Comparison of ENCODE assay signal across 19 cellular contexts in the genomic region with DNA sequence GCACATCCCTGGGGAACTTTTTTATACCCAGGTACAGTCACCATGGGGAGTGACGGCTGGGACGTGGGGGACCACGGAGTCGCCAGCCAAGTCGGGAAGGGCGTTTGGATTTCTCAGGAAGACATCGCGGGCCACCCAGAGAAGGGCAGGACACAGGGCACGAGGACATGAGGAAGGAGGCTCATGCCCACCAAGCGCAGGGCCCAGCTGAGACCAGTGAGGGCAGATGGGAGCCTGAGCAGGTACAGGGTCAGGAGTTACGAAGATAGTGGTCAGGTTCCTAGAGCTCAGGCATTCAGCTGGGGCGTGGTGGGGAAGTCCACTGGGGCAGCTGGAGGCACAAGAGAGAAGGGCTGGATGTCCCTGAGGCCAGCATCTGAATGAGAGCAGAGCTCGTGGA.
DNase-seq lines count a peak whose midpoint lies in the region; ATAC-seq and TF ChIP-seq lines count a peak whose summit lies in the region.
"Had no signal": no experiment of that assay in that cellular context is flagged by ENCODE, and none has a peak within 500 bp of the region (broad histone marks: within the 10 kb centered on the region; RNA-seq: fewer than 3 reads in every experiment).

No MANE protein-coding gene starts in this region.

- intact Hi-C loops in activated CD4-positive, alpha-beta T cell treated with anti-CD3 and anti-CD28 coated beads, Interleukin-2, amount 10 ng/mL, durations not matched to agents 24 days and 14 days (cut with micrococcal nuclease): no loop called here
- intact Hi-C loops in activated CD4-positive, alpha-beta T cell treated with anti-CD3 and anti-CD28 coated beads for 36 hours (cut with DNase I, micrococcal nuclease): no loop called here
- intact Hi-C loops in posterior vena cava (cut with DNase I): no loop called here

- H3K14ac ChIP-seq in neuronal stem cell (ENCODE audit: low read length): peak overlapping the region; percentile 17

- no peak overlapping the region for H4K8ac ChIP-seq in neuronal stem cell (ENCODE audit: low read depth, low read length)

- H3K4me1 ChIP-seq in GM23338 (ENCODE audit: insufficient read depth) (no peaks in the 10 kb centered on the region), neuronal stem cell (ENCODE audit: control insufficient read depth in 2 of 2, insufficient read depth in 1 of 2, low read depth in 1 of 2, low read length in 2 of 2) (no peaks in the 10 kb centered on the region), MM.1S (ENCODE audit: low read length) (peaks cover 11% of the 10 kb centered on the region)
- H3K4me1 ChIP-seq: A549, Caco-2 had no signal

- no peak overlapping the region for H3K23ac ChIP-seq in neuronal stem cell (ENCODE audit: low read depth, low read length, poor library complexity)

- H3K18ac ChIP-seq in neuronal stem cell (ENCODE audit: low read length): peak overlapping the region; percentile 35

- H4K91ac ChIP-seq in neuronal stem cell (ENCODE audit: low read depth, low read length, poor library complexity): no peak overlapping the region

- H3K9me2 ChIP-seq in GM23338 (ENCODE audit: insufficient read depth) (peaks cover 10% of the 10 kb centered on the region; the same call in 1 of the 2 replicates), MM.1S (replicated peaks; ENCODE audit: insufficient read depth, low read length) (no peaks in the 10 kb centered on the region)

- no peaks in the 10 kb centered on the region for H3K36me3 ChIP-seq in GM23338 (ENCODE audit: insufficient read depth)
- no peaks in the 10 kb centered on the region for H3K36me3 ChIP-seq in neuronal stem cell (replicated peaks in 1 of 2; ENCODE audit: control insufficient read depth in 2 of 2, insufficient read depth in 2 of 2, low read length in 2 of 2)
- no peaks in the 10 kb centered on the region for H3K36me3 ChIP-seq in MM.1S (replicated peaks; ENCODE audit: insufficient read depth, low read length)
- H3K36me3 ChIP-seq: BLaER1 treated with 17β-estradiol and CSF1 and Interleukin-3, amounts not matched to agents 10 nM and 100 nM had no signal

- H2AFZ ChIP-seq in GM23338: peak overlapping the region; percentile 32; the same call in 1 of the 2 replicates
- no peak overlapping the region for H2AFZ ChIP-seq in neuronal stem cell (ENCODE audit: low read length)
- H2AFZ ChIP-seq in MM.1S (ENCODE audit: low read length): no peak overlapping the region

- no peaks in the 10 kb centered on the region for H3K36me3 Mint-ChIP-seq in activated CD4-positive, alpha-beta T cell treated with anti-CD3 and anti-CD28 coated beads, Interleukin-2, amount 10 ng/mL, durations not matched to agents 24 days and 14 days (ENCODE audit: low read depth)
- H3K36me3 Mint-ChIP-seq in activated CD4-positive, alpha-beta T cell treated with anti-CD3 and anti-CD28 coated beads for 36 hours (ENCODE audit: low read depth): no peaks in the 10 kb centered on the region
- no peaks in the 10 kb centered on the region for H3K36me3 Mint-ChIP-seq in GM23338 (ENCODE audit: low read depth)
- H3K36me3 Mint-ChIP-seq: CD8-positive, alpha-beta T cell had no signal

- H3K9ac ChIP-seq in neuronal stem cell (ENCODE audit: low read depth, low read length, poor library complexity) (no peak overlapping the region), MM.1S (ENCODE audit: low read length) (no peak overlapping the region)
- H3K9ac ChIP-seq: BLaER1 treated with 17β-estradiol and CSF1 and Interleukin-3, amounts not matched to agents 10 nM and 100 nM had no signal

- H3K4me3 Mint-ChIP-seq in activated CD4-positive, alpha-beta T cell treated with anti-CD3 and anti-CD28 coated beads, Interleukin-2, amount 10 ng/mL, durations not matched to agents 24 days and 14 days: no peak overlapping the region
- no peak overlapping the region for H3K4me3 Mint-ChIP-seq in activated CD4-positive, alpha-beta T cell treated with anti-CD3 and anti-CD28 coated beads for 36 hours
- H3K4me3 Mint-ChIP-seq in GM23338: no peak overlapping the region
- H3K4me3 Mint-ChIP-seq: B cell; CD4-positive, alpha-beta T cell; CD8-positive, alpha-beta T cell had no signal

- no peak overlapping the region for H2BK5ac ChIP-seq in neuronal stem cell (ENCODE audit: low read length)

- H3F3A ChIP-seq in GM23338 (replicated peaks; ENCODE audit: low read depth) (no peaks in the 10 kb centered on the region), MM.1S (ENCODE audit: insufficient read depth, low read length) (no peaks in the 10 kb centered on the region)

- TF ChIP-seq CTCF in GM23338 (conservative IDR thresholded peaks at IDR 0.05; ENCODE audit: low read depth in 2 of 2) (no peak), MM.1S (IDR thresholded peaks at IDR 0.05; ENCODE audit: low read length) (no peak)

- no peak overlapping the region for H2BK12ac ChIP-seq in neuronal stem cell (ENCODE audit: low read length)

- H4K20me1 ChIP-seq in GM23338 (replicated peaks; ENCODE audit: insufficient read depth) (no peaks in the 10 kb centered on the region), MM.1S (ENCODE audit: insufficient read depth, low read length) (no peaks in the 10 kb centered on the region)
- H4K20me1 ChIP-seq: BLaER1 treated with 17β-estradiol and CSF1 and Interleukin-3, amounts not matched to agents 10 nM and 100 nM had no signal

- H3K27ac Mint-ChIP-seq in activated CD4-positive, alpha-beta T cell treated with anti-CD3 and anti-CD28 coated beads, Interleukin-2, amount 10 ng/mL, durations not matched to agents 24 days and 14 days: no peak overlapping the region
- H3K27ac Mint-ChIP-seq in activated CD4-positive, alpha-beta T cell treated with anti-CD3 and anti-CD28 coated beads for 36 hours: no peak overlapping the region
- peak overlapping the region; percentile 10; the same call in 1 of the 2 replicates for H3K27ac Mint-ChIP-seq in GM23338
- H3K27ac Mint-ChIP-seq: B cell; CD4-positive, alpha-beta T cell; CD8-positive, alpha-beta T cell had no signal

- H3K27ac ChIP-seq in GM23338 (ENCODE audit: low read depth) (no peak overlapping the region), neuronal stem cell (replicated peaks; ENCODE audit: low read length) (no peak overlapping the region), MM.1S (ENCODE audit: low read length) (no peak overlapping the region)
- H3K27ac ChIP-seq: 22Rv1; A549; BLaER1 treated with 17β-estradiol and CSF1 and Interleukin-3, amounts not matched to agents 10 nM and 100 nM; C4-2B had no signal

- H2AK5ac ChIP-seq in neuronal stem cell (ENCODE audit: low read depth, low read length): no peak overlapping the region

- no peak overlapping the region for H3K4ac ChIP-seq in neuronal stem cell (ENCODE audit: low read length)

- H3K79me1 ChIP-seq in neuronal stem cell (ENCODE audit: low read depth, low read length): no peaks in the 10 kb centered on the region

- CTCF ChIA-PET in activated CD4-positive, alpha-beta T cell treated with anti-CD3 and anti-CD28 coated beads for 36 hours (lab: Charles Lee): no interaction called here

- POLR2A ChIA-PET in activated CD4-positive, alpha-beta T cell treated with anti-CD3 and anti-CD28 coated beads for 36 hours (lab: Charles Lee): no interaction called here

- H2BK120ac ChIP-seq in neuronal stem cell (ENCODE audit: low read depth, low read length): no peak overlapping the region

- H3K4me2 ChIP-seq in GM23338: no peak overlapping the region
- H3K4me2 ChIP-seq in neuronal stem cell (ENCODE audit: insufficient read depth, low read length, poor library complexity, severe bottlenecking): no peak overlapping the region
- no peak overlapping the region for H3K4me2 ChIP-seq in MM.1S (ENCODE audit: low read depth, low read length)
- H3K4me2 ChIP-seq: A549; BLaER1 treated with 17β-estradiol and CSF1 and Interleukin-3, amounts not matched to agents 10 nM and 100 nM had no signal

- H3K4me1 Mint-ChIP-seq in activated CD4-positive, alpha-beta T cell treated with anti-CD3 and anti-CD28 coated beads, Interleukin-2, amount 10 ng/mL, durations not matched to agents 24 days and 14 days: no peaks in the 10 kb centered on the region
- H3K4me1 Mint-ChIP-seq in activated CD4-positive, alpha-beta T cell treated with anti-CD3 and anti-CD28 coated beads for 36 hours: no peaks in the 10 kb centered on the region
- peaks cover 3% of the 10 kb centered on the region; the same call in 1 of the 3 replicates for H3K4me1 Mint-ChIP-seq in GM23338
- H3K4me1 Mint-ChIP-seq: B cell had no signal

- no peak overlapping the region for H3K4me3 ChIP-seq in GM23338
- no peak overlapping the region for H3K4me3 ChIP-seq in neuronal stem cell (ENCODE audit: low read length in 2 of 2)
- no peak overlapping the region for H3K4me3 ChIP-seq in MM.1S (ENCODE audit: low read length)
- H3K4me3 ChIP-seq: A549; BLaER1 treated with 17β-estradiol and CSF1 and Interleukin-3, amounts not matched to agents 10 nM and 100 nM had no signal

- no CpG with 5 or more reads among the region's 13 CpGs for WGBS in neuronal stem cell (ENCODE audit: extremely low coverage in 2 of 2, insufficient read length in 2 of 2, insufficient replicate concordance in 1 of 2), 2 donors

- no peak overlapping the region for H2BK15ac ChIP-seq in neuronal stem cell (ENCODE audit: low read length)

- no peak for ATAC-seq in activated CD4-positive, alpha-beta T cell treated with anti-CD3 and anti-CD28 coated beads for 36 hours
- no peak for ATAC-seq in GM23338
- no peak for ATAC-seq in GM21825 (IDR thresholded peaks at IDR 0.05; ENCODE audit: unreplicated experiment)
- ATAC-seq: A549; CD8-positive, alpha-beta T cell had no signal

- peak; percentile 40 for DNase-seq in activated CD4-positive, alpha-beta T cell treated with anti-CD3 and anti-CD28 coated beads, Interleukin-2, amount 10 ng/mL, durations not matched to agents 24 days and 14 days
- no peak for DNase-seq in activated CD4-positive, alpha-beta T cell treated with anti-CD3 and anti-CD28 coated beads for 36 hours
- DNase-seq in GM23338 (ENCODE audit: low spot score) (no peak), neuronal stem cell (ENCODE audit: low spot score) (no peak), posterior vena cava (ENCODE audit: low spot score) (peak; percentile 60), MM.1S (no peak)
- DNase-seq: AML-193; Caco-2; Calu3; CD4-positive, alpha-beta T cell; CD8-positive, alpha-beta T cell; DMS79 treated with DMSO at 0.1 percent for 48 hours; GF-D8 had no signal

- H3K9me3 ChIP-seq in neuronal stem cell (replicated peaks in 1 of 2; ENCODE audit: control insufficient read depth in 2 of 2, insufficient read depth in 1 of 2, low read depth in 1 of 2, low read length in 2 of 2) (no peaks in the 10 kb centered on the region), MM.1S (replicated peaks; ENCODE audit: insufficient read depth, low read length) (no peaks in the 10 kb centered on the region)
- H3K9me3 ChIP-seq: A549; BLaER1 treated with 17β-estradiol and CSF1 and Interleukin-3, amounts not matched to agents 10 nM and 100 nM; Caco-2 had no signal

- H3K27me3 Mint-ChIP-seq in activated CD4-positive, alpha-beta T cell treated with anti-CD3 and anti-CD28 coated beads, Interleukin-2, amount 10 ng/mL, durations not matched to agents 24 days and 14 days: peaks cover 2% of the 10 kb centered on the region
- peaks cover 3% of the 10 kb centered on the region for H3K27me3 Mint-ChIP-seq in activated CD4-positive, alpha-beta T cell treated with anti-CD3 and anti-CD28 coated beads for 36 hours
- H3K27me3 Mint-ChIP-seq in GM23338 (ENCODE audit: insufficient read depth, low read depth, poor library complexity): peaks cover 5% of the 10 kb centered on the region
- H3K27me3 Mint-ChIP-seq: CD4-positive, alpha-beta T cell had no signal

- no peaks in the 10 kb centered on the region for H3K9me3 Mint-ChIP-seq in activated CD4-positive, alpha-beta T cell treated with anti-CD3 and anti-CD28 coated beads, Interleukin-2, amount 10 ng/mL, durations not matched to agents 24 days and 14 days
- no peaks in the 10 kb centered on the region for H3K9me3 Mint-ChIP-seq in activated CD4-positive, alpha-beta T cell treated with anti-CD3 and anti-CD28 coated beads for 36 hours (ENCODE audit: low read depth)
- no peaks in the 10 kb centered on the region for H3K9me3 Mint-ChIP-seq in GM23338
- H3K9me3 Mint-ChIP-seq: CD4-positive, alpha-beta T cell; CD8-positive, alpha-beta T cell had no signal

- H3K79me2 ChIP-seq in GM23338 (replicated peaks; ENCODE audit: insufficient read depth) (no peaks in the 10 kb centered on the region), MM.1S (ENCODE audit: low read length) (no peaks in the 10 kb centered on the region)

- H3K27me3 ChIP-seq in GM23338 (ENCODE audit: insufficient read depth) (no peaks in the 10 kb centered on the region), neuronal stem cell (ENCODE audit: control insufficient read depth in 3 of 3, insufficient read depth in 3 of 3, low read depth in 1 of 3, low read length in 3 of 3) (peaks cover 0 to 21% (median 0%) of the 10 kb centered on the region in 3 experiments), MM.1S (replicated peaks; ENCODE audit: insufficient read depth, low read length) (no peaks in the 10 kb centered on the region)
- H3K27me3 ChIP-seq: BLaER1 treated with 17β-estradiol and CSF1 and Interleukin-3, amounts not matched to agents 10 nM and 100 nM had no signal

Comparison
In these comparisons a context has a peak if more than half of its experiments do, and no peak if none do; other contexts are left out.
1. DNase-seq: peak in activated CD4-positive, alpha-beta T cell treated with anti-CD3 and anti-CD28 coated beads, Interleukin-2, amount 10 ng/mL, durations not matched to agents 24 days and 14 days (single experiment) and posterior vena cava (single experiment); none in activated CD4-positive, alpha-beta T cell treated with anti-CD3 and anti-CD28 coated beads for 36 hours (single experiment), GM23338 (single experiment), neuronal stem cell (single experiment) and MM.1S (single experiment).